Comparison of ENCODE assay signal across 7 cellular contexts in the genomic region with DNA sequence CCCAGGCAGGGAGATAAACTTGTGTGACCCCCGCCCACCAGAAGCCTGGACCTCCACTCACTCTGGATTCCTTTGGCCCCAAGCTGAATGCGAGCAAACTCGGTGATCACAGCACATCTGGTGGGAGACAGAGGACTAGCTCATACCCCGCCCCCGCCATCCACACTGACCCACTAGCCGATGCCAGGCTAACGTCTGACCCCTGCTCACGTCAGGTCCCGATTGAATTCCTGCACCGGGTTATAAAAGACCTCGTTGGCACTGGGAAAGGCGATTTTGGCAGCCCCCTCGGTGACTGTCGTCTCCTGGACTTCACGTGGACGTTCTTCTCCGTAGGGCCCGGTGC. TPM values are rescaled to one million over a fixed set of nuclear protein-coding genes. Genes with fewer than 3 reads are reported as not detected.
A peak's percentile ranks its signal among the peaks of the same experiment; 100 is the strongest.
DNase-seq lines count a peak whose midpoint lies in the region; ATAC-seq and TF ChIP-seq lines count a peak whose summit lies in the region.

No MANE protein-coding gene starts in this region.

- peak overlapping the region; percentile 97 for H3K27ac Mint-ChIP-seq in activated T-helper 1 cell treated with anti-CD3 and anti-CD28 coated beads, Interleukin-12 subunit alpha, Interleukin-12 subunit beta, Interleukin-2, Interleukin-4 antibody, amounts not matched to agents 30 ng/mL and 10 ng/mL and 1 ng/mL, durations not matched to agents 14 hours and 24 hours and 36 hours
- H3K27ac Mint-ChIP-seq in stimulated activated naive B cell treated with anti-CD40 and anti-IgM and Interleukin-4, amounts not matched to agents 10 μg/mL and 1 μg/mL and 100 μg/mL, for 72 hours, result peak overlapping the region; percentile 98

- no peaks in the 10 kb centered on the region for H3K27me3 Mint-ChIP-seq in activated T-helper 1 cell treated with anti-CD3 and anti-CD28 coated beads, Interleukin-12 subunit alpha, Interleukin-12 subunit beta, Interleukin-2, Interleukin-4 antibody, amounts not matched to agents 30 ng/mL and 10 ng/mL and 1 ng/mL, durations not matched to agents 14 hours and 24 hours and 36 hours (ENCODE audit: insufficient read depth)
- no peaks in the 10 kb centered on the region for H3K27me3 Mint-ChIP-seq in stimulated activated naive B cell treated with anti-CD40 and anti-IgM and Interleukin-4, amounts not matched to agents 10 μg/mL and 1 μg/mL and 100 μg/mL, for 72 hours

- H3K4me1 Mint-ChIP-seq in activated T-helper 1 cell treated with anti-CD3 and anti-CD28 coated beads, Interleukin-12 subunit alpha, Interleukin-12 subunit beta, Interleukin-2, Interleukin-4 antibody, amounts not matched to agents 30 ng/mL and 10 ng/mL and 1 ng/mL, durations not matched to agents 14 hours and 24 hours and 36 hours (ENCODE audit: low read depth), result peaks cover 33% of the 10 kb centered on the region
- peaks cover 25 to 69% of the 10 kb centered on the region in 2 donors for H3K4me1 Mint-ChIP-seq in stimulated activated naive B cell treated with anti-CD40 and anti-IgM and Interleukin-4, amounts not matched to agents 10 μg/mL and 1 μg/mL and 100 μg/mL, for 72 hours

- intact Hi-C loops in activated T-helper 1 cell treated with anti-CD3 and anti-CD28 coated beads, Interleukin-12 subunit alpha, Interleukin-12 subunit beta, Interleukin-2, Interleukin-4 antibody, amounts not matched to agents 30 ng/mL and 10 ng/mL and 1 ng/mL, durations not matched to agents 14 hours and 24 hours and 36 hours (cut with micrococcal nuclease), result loop anchor here (1.0 to 10.0 kb wide), 6 partner anchors 12 to 381 kb away; a partner anchor contains a TSS

- H3K36me3 ChIP-seq in iPS-18a (ENCODE audit: control insufficient read depth, low read depth, low read length), result peaks cover 24% of the 10 kb centered on the region

- H3K4me3 ChIP-seq in HL-60 (replicated peaks; ENCODE audit: insufficient read depth, low read length) (peak overlapping the region; percentile 98), iPS-18a (ENCODE audit: low read length) (peak overlapping the region; percentile 94)

- ATAC-seq in stimulated activated naive B cell treated with anti-CD40 and anti-IgM and Interleukin-4, amounts not matched to agents 10 μg/mL and 1 μg/mL and 100 μg/mL, for 72 hours (replicated peaks), result no peak
- no peak for ATAC-seq in HG03139 (IDR thresholded peaks at IDR 0.05; ENCODE audit: unreplicated experiment)

- H3K9ac ChIP-seq in iPS-18a (ENCODE audit: low read length), result peak overlapping the region; percentile 96

- TF ChIP-seq CTCF in HL-60 (IDR thresholded peaks at IDR 0.05; ENCODE audit: insufficient read depth, low read length), result no peak

- H3K27ac ChIP-seq in HL-60 (replicated peaks) (peak overlapping the region; percentile 83), iPS-18a (ENCODE audit: low read length) (peak overlapping the region; percentile 81)

- H3K4me3 Mint-ChIP-seq in activated T-helper 1 cell treated with anti-CD3 and anti-CD28 coated beads, Interleukin-12 subunit alpha, Interleukin-12 subunit beta, Interleukin-2, Interleukin-4 antibody, amounts not matched to agents 30 ng/mL and 10 ng/mL and 1 ng/mL, durations not matched to agents 14 hours and 24 hours and 36 hours, result peak overlapping the region; percentile 96
- peak overlapping the region; percentile 97 to 99 for H3K4me3 Mint-ChIP-seq in stimulated activated naive B cell treated with anti-CD40 and anti-IgM and Interleukin-4, amounts not matched to agents 10 μg/mL and 1 μg/mL and 100 μg/mL, for 72 hours

- no peaks in the 10 kb centered on the region for H3K9me3 ChIP-seq in iPS-18a (ENCODE audit: control insufficient read depth, low read depth, low read length)

- peaks cover 26% of the 10 kb centered on the region for H3K4me1 ChIP-seq in iPS-18a (ENCODE audit: control insufficient read depth, low read depth, low read length)

- no peaks in the 10 kb centered on the region for H3K27me3 ChIP-seq in HL-60 (ENCODE audit: insufficient read depth, poor library complexity, severe bottlenecking)
- no peaks in the 10 kb centered on the region for H3K27me3 ChIP-seq in iPS-18a (ENCODE audit: control insufficient read depth, insufficient read depth, low read length)

- H3K9me3 Mint-ChIP-seq in activated T-helper 1 cell treated with anti-CD3 and anti-CD28 coated beads, Interleukin-12 subunit alpha, Interleukin-12 subunit beta, Interleukin-2, Interleukin-4 antibody, amounts not matched to agents 30 ng/mL and 10 ng/mL and 1 ng/mL, durations not matched to agents 14 hours and 24 hours and 36 hours, result no peaks in the 10 kb centered on the region
- no peaks in the 10 kb centered on the region for H3K9me3 Mint-ChIP-seq in stimulated activated naive B cell treated with anti-CD40 and anti-IgM and Interleukin-4, amounts not matched to agents 10 μg/mL and 1 μg/mL and 100 μg/mL, for 72 hours

- DNase-seq in HL-60 (ENCODE audit: low read depth in 1 of 2, low spot score in 1 of 2), result no peak
- DNase-seq in activated T-helper 1 cell treated with anti-CD3 and anti-CD28 coated beads, Interleukin-12 subunit alpha, Interleukin-12 subunit beta, Interleukin-2, Interleukin-4 antibody, amounts not matched to agents 30 ng/mL and 10 ng/mL and 1 ng/mL, durations not matched to agents 14 hours and 24 hours and 36 hours (ENCODE audit: low spot score), result no peak
- no peak for DNase-seq in stimulated activated naive B cell treated with anti-CD40 and anti-IgM and Interleukin-4, amounts not matched to agents 10 μg/mL and 1 μg/mL and 100 μg/mL, for 72 hours
- DNase-seq in SK-N-DZ (ENCODE audit: low spot score), result no peak
- DNase-seq in activated CD8-positive, alpha-beta memory T cell treated with anti-CD3 and anti-CD28 coated beads, Interleukin-2, amount 50 U/mL, for 4 hours, result no peak

- peaks cover 18% of the 10 kb centered on the region for H3K36me3 Mint-ChIP-seq in activated T-helper 1 cell treated with anti-CD3 and anti-CD28 coated beads, Interleukin-12 subunit alpha, Interleukin-12 subunit beta, Interleukin-2, Interleukin-4 antibody, amounts not matched to agents 30 ng/mL and 10 ng/mL and 1 ng/mL, durations not matched to agents 14 hours and 24 hours and 36 hours (ENCODE audit: low read depth)
- H3K36me3 Mint-ChIP-seq in stimulated activated naive B cell treated with anti-CD40 and anti-IgM and Interleukin-4, amounts not matched to agents 10 μg/mL and 1 μg/mL and 100 μg/mL, for 72 hours, result peaks cover 16 to 41% of the 10 kb centered on the region in 2 donors

RNA-seq across cellular contexts. Expression of a gene that starts 0.6 kb away (rescaled TPM):
- 154 and 157 TPM in 2 replicates for total RNA-seq in activated T-helper 1 cell treated with anti-CD3 and anti-CD28 coated beads, Interleukin-12 subunit alpha, Interleukin-12 subunit beta, Interleukin-2, Interleukin-4 antibody, amounts not matched to agents 30 ng/mL and 10 ng/mL and 1 ng/mL, durations not matched to agents 14 hours and 24 hours and 36 hours
- polyA plus RNA-seq in SK-N-DZ (2014; cell fraction: cytosol; rRNA removed), result 51.1 and 87.6 TPM in 2 replicates
- 354 and 363 TPM in 2 replicates for polyA plus RNA-seq in SK-N-DZ (2014; cell fraction: nucleus; rRNA removed)

RNA-seq across cellular contexts. Expression of a gene that starts 2.2 kb away (rescaled TPM):
- 124 TPM in 2 replicates for total RNA-seq in activated T-helper 1 cell treated with anti-CD3 and anti-CD28 coated beads, Interleukin-12 subunit alpha, Interleukin-12 subunit beta, Interleukin-2, Interleukin-4 antibody, amounts not matched to agents 30 ng/mL and 10 ng/mL and 1 ng/mL, durations not matched to agents 14 hours and 24 hours and 36 hours
- 22.5 and 35.9 TPM in 2 replicates for polyA plus RNA-seq in SK-N-DZ (2014; cell fraction: cytosol; rRNA removed)
- polyA plus RNA-seq in SK-N-DZ (2014; cell fraction: nucleus; rRNA removed), result 20.5 and 25.4 TPM in 2 replicates

RNA-seq across cellular contexts. Expression of a gene that starts 13.3 kb away (rescaled TPM):
- total RNA-seq in activated T-helper 1 cell treated with anti-CD3 and anti-CD28 coated beads, Interleukin-12 subunit alpha, Interleukin-12 subunit beta, Interleukin-2, Interleukin-4 antibody, amounts not matched to agents 30 ng/mL and 10 ng/mL and 1 ng/mL, durations not matched to agents 14 hours and 24 hours and 36 hours, result 2.4 and 2.5 TPM in 2 replicates
- polyA plus RNA-seq in SK-N-DZ (2014; cell fraction: cytosol; rRNA removed), result 9.6 and 14.0 TPM in 2 replicates
- 12.2 and 12.8 TPM in 2 replicates for polyA plus RNA-seq in SK-N-DZ (2014; cell fraction: nucleus; rRNA removed)

RNA-seq across cellular contexts. Expression of a gene that starts 34.3 kb away (rescaled TPM):
- 73.8 and 78.1 TPM in 2 replicates for total RNA-seq in activated T-helper 1 cell treated with anti-CD3 and anti-CD28 coated beads, Interleukin-12 subunit alpha, Interleukin-12 subunit beta, Interleukin-2, Interleukin-4 antibody, amounts not matched to agents 30 ng/mL and 10 ng/mL and 1 ng/mL, durations not matched to agents 14 hours and 24 hours and 36 hours
- polyA plus RNA-seq in SK-N-DZ (2014; cell fraction: cytosol; rRNA removed), result 88.3 and 135 TPM in 2 replicates
- 230 and 272 TPM in 2 replicates for polyA plus RNA-seq in SK-N-DZ (2014; cell fraction: nucleus; rRNA removed)

RNA-seq across cellular contexts. Expression of a gene that starts 34.3 kb away (rescaled TPM):
- total RNA-seq in activated T-helper 1 cell treated with anti-CD3 and anti-CD28 coated beads, Interleukin-12 subunit alpha, Interleukin-12 subunit beta, Interleukin-2, Interleukin-4 antibody, amounts not matched to agents 30 ng/mL and 10 ng/mL and 1 ng/mL, durations not matched to agents 14 hours and 24 hours and 36 hours, result 173 and 175 TPM in 2 replicates
- polyA plus RNA-seq in SK-N-DZ (2014; cell fraction: cytosol; rRNA removed), result 22.6 and 22.7 TPM in 2 replicates
- 27.7 and 36.1 TPM in 2 replicates for polyA plus RNA-seq in SK-N-DZ (2014; cell fraction: nucleus; rRNA removed)
